In genomic region chr4:38529189-38530115, GRCh38 we compare ENCODE assay signal across 8 cellular contexts.
DNase-seq lines count a peak whose midpoint lies in the region; ATAC-seq and FAIRE-seq lines count a peak whose summit lies in the region.

No MANE protein-coding gene starts in this region.

- peaks cover 10% of the 10 kb centered on the region for H3K4me1 Mint-ChIP-seq in activated T-helper 17 cell treated with anti-CD3 and anti-CD28 coated beads, Interleukin-2, amount 50 U/mL, for 72 hours
- peaks cover 18% of the 10 kb centered on the region for H3K4me1 Mint-ChIP-seq in stimulated activated memory B cell treated with anti-CD40 and anti-IgM and Interleukin-4, amounts not matched to agents 10 μg/mL and 1 μg/mL and 100 μg/mL, for 72 hours

- H3K36me3 Mint-ChIP-seq in activated T-helper 17 cell treated with anti-CD3 and anti-CD28 coated beads, Interleukin-2, amount 50 U/mL, for 72 hours (ENCODE audit: low read depth) = no peaks in the 10 kb centered on the region
- no peaks in the 10 kb centered on the region for H3K36me3 Mint-ChIP-seq in stimulated activated memory B cell treated with anti-CD40 and anti-IgM and Interleukin-4, amounts not matched to agents 10 μg/mL and 1 μg/mL and 100 μg/mL, for 72 hours

- peak overlapping the region; percentile 71 for H3K4me3 Mint-ChIP-seq in activated T-helper 17 cell treated with anti-CD3 and anti-CD28 coated beads, Interleukin-2, amount 50 U/mL, for 72 hours
- H3K4me3 Mint-ChIP-seq in stimulated activated memory B cell treated with anti-CD40 and anti-IgM and Interleukin-4, amounts not matched to agents 10 μg/mL and 1 μg/mL and 100 μg/mL, for 72 hours = peak overlapping the region; percentile 0

- DNase-seq in GM18507 (ENCODE audit: extremely low spot score, insufficient read length, low read depth) = peak; percentile 35
- DNase-seq in NCI-H748 treated with DMSO at 0.1 percent for 48 hours (lab: John Stamatoyannopoulos, UW) = peak; percentile 78
- DNase-seq in kidney glomerular epithelial cell (lab: John Stamatoyannopoulos, UW) = peak; percentile 1
- DNase-seq in SHP77 treated with DMSO at 0.1 percent for 48 hours (lab: John Stamatoyannopoulos, UW) = no peak
- no peak for DNase-seq in AG08395 (ENCODE audit: low spot score)

- H3K27me3 Mint-ChIP-seq in activated T-helper 17 cell treated with anti-CD3 and anti-CD28 coated beads, Interleukin-2, amount 50 U/mL, for 72 hours = peaks cover 12% of the 10 kb centered on the region
- H3K27me3 Mint-ChIP-seq in stimulated activated memory B cell treated with anti-CD40 and anti-IgM and Interleukin-4, amounts not matched to agents 10 μg/mL and 1 μg/mL and 100 μg/mL, for 72 hours = no peaks in the 10 kb centered on the region

- peak overlapping the region; percentile 93 for H3K27ac Mint-ChIP-seq in activated T-helper 17 cell treated with anti-CD3 and anti-CD28 coated beads, Interleukin-2, amount 50 U/mL, for 72 hours
- peak overlapping the region; percentile 77 for H3K27ac Mint-ChIP-seq in stimulated activated memory B cell treated with anti-CD40 and anti-IgM and Interleukin-4, amounts not matched to agents 10 μg/mL and 1 μg/mL and 100 μg/mL, for 72 hours

- H3K9me3 Mint-ChIP-seq in activated T-helper 17 cell treated with anti-CD3 and anti-CD28 coated beads, Interleukin-2, amount 50 U/mL, for 72 hours = no peaks in the 10 kb centered on the region
- H3K9me3 Mint-ChIP-seq in stimulated activated memory B cell treated with anti-CD40 and anti-IgM and Interleukin-4, amounts not matched to agents 10 μg/mL and 1 μg/mL and 100 μg/mL, for 72 hours = no peaks in the 10 kb centered on the region

- peak; percentile 80 for ATAC-seq in HG02759 (IDR thresholded peaks at IDR 0.05; ENCODE audit: unreplicated experiment)
- peak; percentile 97 for ATAC-seq in activated T-helper 17 cell treated with anti-CD3 and anti-CD28 coated beads, Interleukin-2, amount 50 U/mL, for 72 hours (replicated peaks)
- peak; percentile 93 for ATAC-seq in stimulated activated memory B cell treated with anti-CD40 and anti-IgM and Interleukin-4, amounts not matched to agents 10 μg/mL and 1 μg/mL and 100 μg/mL, for 72 hours

- peak; percentile 95 for FAIRE-seq in GM18507 (lab: Jason Lieb, UNC)

Comparison
In these comparisons a context has a peak if more than half of its experiments do, and no peak if none do; other contexts are left out.
1. DNase-seq: peak in GM18507 (single experiment), NCI-H748 treated with DMSO at 0.1 percent for 48 hours (single experiment) and kidney glomerular epithelial cell (single experiment); none in SHP77 treated with DMSO at 0.1 percent for 48 hours (single experiment) and AG08395 (single experiment).
2. Peak in every context shown above with its lines, with median percentiles within 50 percentile points of each other: ATAC-seq.